1 cellular context compared by ENCODE assay signal in genomic region chr1:211379446-211379845, GRCh38.
TF ChIP-seq lines count a peak whose summit lies in the region.

No MANE protein-coding gene starts in this region.

TF ChIP-seq in SK-N-SH, 30 proteins besides CTCF, POLR2A, EP300 and RAD21 (continued from another document):
- TF ChIP-seq NFIC (IDR thresholded peaks at IDR 0.05; ENCODE audit: borderline replicate concordance) (no peak), JUND (IDR thresholded peaks at IDR 0.05) (no peak), ELF1 (IDR thresholded peaks at IDR 0.05) (no peak), NRF1 (IDR thresholded peaks at IDR 0.05; ENCODE audit: low read depth, low read length) (no peak), REST (IDR thresholded peaks at IDR 0.05; ENCODE audit: low read depth, low read length) (no peak), CHD2 (IDR thresholded peaks at IDR 0.05; ENCODE audit: low read length, partially characterized antibody) (no peak)
TF ChIP-seq in SK-N-SH: peak in this region for 0.
